18 cellular contexts compared by ENCODE assay signal in genomic region chr14:67267929-67268328, GRCh38. TPM values are rescaled to one million over a fixed set of nuclear protein-coding genes. Genes with fewer than 3 reads are reported as not detected.
DNase-seq lines count a peak whose midpoint lies in the region; FAIRE-seq and TF ChIP-seq lines count a peak whose summit lies in the region.
"Had no signal": no experiment of that assay in that cellular context is flagged by ENCODE, and none has a peak within 500 bp of the region (broad histone marks: within the 10 kb centered on the region; RNA-seq: fewer than 3 reads in every experiment).

No MANE protein-coding gene starts in this region.

- peak overlapping the region; percentile 4 for H3K27ac ChIP-seq in keratinocyte (ENCODE audit: control insufficient read depth, insufficient read depth, low read length)
- peak overlapping the region in 3 of 4 donors; percentile 66 to 72 (median 70) for H3K27ac ChIP-seq in sigmoid colon
- H3K27ac ChIP-seq: lower lobe of right lung, PC-9 had no signal

- H3K4me1 Mint-ChIP-seq in HFFc6 (ENCODE audit: low read depth) (peaks cover 68% of the 10 kb centered on the region), brain (peaks cover 59% of the 10 kb centered on the region)
- H3K4me1 Mint-ChIP-seq in activated naive CD4-positive, alpha-beta T cell treated with anti-CD3 and anti-CD28 coated beads, Interleukin-2, amount 10 ng/mL, durations not matched to agents 7 days and 5 days, result peaks cover 7% of the 10 kb centered on the region

- CTCF ChIA-PET in activated naive CD4-positive, alpha-beta T cell treated with anti-CD3 and anti-CD28 coated beads, Interleukin-2, amount 10 ng/mL, durations not matched to agents 7 days and 5 days (lab: Charles Lee), result no interaction called here

- no peak overlapping the region for H3K9ac ChIP-seq in keratinocyte (ENCODE audit: control insufficient read depth, extremely low read depth, insufficient read depth, low read length)

- H3K9me3 ChIP-seq in keratinocyte (ENCODE audit: control insufficient read depth, low read depth, low read length), result no peaks in the 10 kb centered on the region
- H3K9me3 ChIP-seq in sigmoid colon, result no peaks in the 10 kb centered on the region
- H3K9me3 ChIP-seq: lower lobe of right lung had no signal

- intact Hi-C loops in sigmoid colon (cut with DNase I), result no loop called here

- H3K4me1 ChIP-seq in keratinocyte (ENCODE audit: control insufficient read depth, extremely low read depth, insufficient read depth, low read length), result peaks cover 13% of the 10 kb centered on the region
- peaks cover 0 to 75% (median 64%) of the 10 kb centered on the region in 4 donors for H3K4me1 ChIP-seq in sigmoid colon

- H3K36me3 ChIP-seq in keratinocyte (ENCODE audit: control insufficient read depth in 2 of 2, extremely low read depth in 1 of 2, insufficient read depth in 2 of 2, low read length in 2 of 2) (peaks cover 0 to 4% of the 10 kb centered on the region in 2 experiments), sigmoid colon (no peaks in the 10 kb centered on the region)

- DNase-seq in HFFc6 (no peak), keratinocyte (ENCODE audit: low read depth, low spot score) (no peak), sigmoid colon (no peak), HT-29 (ENCODE audit: low spot score) (no peak), NCI-H2081 (lab: John Stamatoyannopoulos, UW) (no peak)
- no peak for DNase-seq in activated naive CD4-positive, alpha-beta T cell treated with anti-CD3 and anti-CD28 coated beads, Interleukin-2, amount 10 ng/mL, durations not matched to agents 7 days and 5 days
- DNase-seq in stimulated activated CD4-positive, alpha-beta T cell treated with anti-CD3 and anti-CD28 coated beads, Interleukin-4, amount 100 ng/mL, for 4 hours, result no peak
- DNase-seq: activated CD4-positive, alpha-beta T cell treated with anti-CD3 and anti-CD28 coated beads for 36 hours; activated T-cell treated with anti-CD3 and anti-CD28 coated beads, Interleukin-2, amount 50 U/mL, for 24 hours; CD4-positive, alpha-beta T cell; effector memory CD4-positive, alpha-beta T cell; lower lobe of right lung; NCI-H510A treated with DMSO at 0.1 percent for 48 hours; PC-9; T-cell had no signal

- no peak for TF ChIP-seq EP300 in sigmoid colon (IDR thresholded peaks at IDR 0.05)

- no peaks in the 10 kb centered on the region for H4K20me1 ChIP-seq in keratinocyte (ENCODE audit: control insufficient read depth, extremely low read depth, insufficient read depth, low read length)

- no peak for TF ChIP-seq CTCF in HFFc6 (IDR thresholded peaks at IDR 0.05)
- TF ChIP-seq CTCF in brain (conservative IDR thresholded peaks at IDR 0.05), result no peak
- no peak for TF ChIP-seq CTCF in keratinocyte (optimal IDR thresholded peaks at IDR 0.05 in 1 of 3, IDR thresholded peaks at IDR 0.05 in 1 of 3, conservative IDR thresholded peaks at IDR 0.05 in 1 of 3; ENCODE audit: extremely low read depth in 1 of 3, insufficient read depth in 2 of 3, low read length in 3 of 3)
- TF ChIP-seq CTCF in sigmoid colon (IDR thresholded peaks at IDR 0.05), result no peak

- no peaks in the 10 kb centered on the region for H3K9me1 ChIP-seq in keratinocyte (ENCODE audit: control insufficient read depth, extremely low read depth, insufficient read depth, low read length)

- H3K79me2 ChIP-seq in keratinocyte (ENCODE audit: control insufficient read depth, insufficient read depth, low read length), result peaks cover 69% of the 10 kb centered on the region

- TF ChIP-seq POLR2A in sigmoid colon (IDR thresholded peaks at IDR 0.05), result no peak

- H3K4me2 ChIP-seq in keratinocyte (ENCODE audit: control insufficient read depth, extremely low read depth, insufficient read depth, low read depth, low read length), result peak overlapping the region; percentile 76
- H3K4me2 ChIP-seq: PC-9 had no signal

- H3K27me3 Mint-ChIP-seq in HFFc6 (ENCODE audit: insufficient read depth) (no peaks in the 10 kb centered on the region), brain (no peaks in the 10 kb centered on the region)
- no peaks in the 10 kb centered on the region for H3K27me3 Mint-ChIP-seq in activated naive CD4-positive, alpha-beta T cell treated with anti-CD3 and anti-CD28 coated beads, Interleukin-2, amount 10 ng/mL, durations not matched to agents 7 days and 5 days
- H3K27me3 Mint-ChIP-seq: activated CD4-positive, alpha-beta T cell treated with anti-CD3 and anti-CD28 coated beads for 36 hours; activated T-cell treated with anti-CD3 and anti-CD28 coated beads, Interleukin-2, amount 50 U/mL, for 24 hours; CD4-positive, alpha-beta T cell; stimulated activated naive CD8-positive, alpha-beta T cell treated with anti-CD3 and anti-CD28 coated beads, Interleukin-15, Interleukin-2, amounts not matched to agents 100 ng/mL and 50 ng/mL, for 24 hours; T-cell had no signal

- H3K27me3 ChIP-seq in keratinocyte (ENCODE audit: control insufficient read depth, extremely low read depth, insufficient read depth, low read length) (no peaks in the 10 kb centered on the region), sigmoid colon (no peaks in the 10 kb centered on the region)

- no peak overlapping the region for H2AFZ ChIP-seq in keratinocyte (ENCODE audit: control insufficient read depth, low read length)
- H2AFZ ChIP-seq: PC-9 had no signal

- 81 to 89% methylated on average over 2 of the region's 2 CpGs for WGBS in sigmoid colon, 2 donors

- peaks cover 28% of the 10 kb centered on the region for H3K36me3 Mint-ChIP-seq in HFFc6 (ENCODE audit: low read depth)
- H3K36me3 Mint-ChIP-seq in brain, result peaks cover 18% of the 10 kb centered on the region
- peaks cover 5% of the 10 kb centered on the region for H3K36me3 Mint-ChIP-seq in activated naive CD4-positive, alpha-beta T cell treated with anti-CD3 and anti-CD28 coated beads, Interleukin-2, amount 10 ng/mL, durations not matched to agents 7 days and 5 days

- dilution Hi-C loops in keratinocyte (cut with MboI; ENCODE audit: extremely low pct_ligation_motif_present, low sequenced_read_pairs), result no loop called here

- H3K4me3 Mint-ChIP-seq in HFFc6, result no peak overlapping the region
- peak overlapping the region; percentile 61 to 84 (median 80) for H3K4me3 Mint-ChIP-seq in brain
- H3K4me3 Mint-ChIP-seq in activated naive CD4-positive, alpha-beta T cell treated with anti-CD3 and anti-CD28 coated beads, Interleukin-2, amount 10 ng/mL, durations not matched to agents 7 days and 5 days, result no peak overlapping the region
- H3K4me3 Mint-ChIP-seq: activated CD4-positive, alpha-beta T cell treated with anti-CD3 and anti-CD28 coated beads for 36 hours; activated T-cell treated with anti-CD3 and anti-CD28 coated beads, Interleukin-2, amount 50 U/mL, for 24 hours; CD4-positive, alpha-beta T cell; stimulated activated naive CD8-positive, alpha-beta T cell treated with anti-CD3 and anti-CD28 coated beads, Interleukin-15, Interleukin-2, amounts not matched to agents 100 ng/mL and 50 ng/mL, for 24 hours; T-cell had no signal

- H3K9me3 Mint-ChIP-seq in HFFc6 (peaks cover 4% of the 10 kb centered on the region; the same call in 1 of the 2 replicates), brain (no peaks in the 10 kb centered on the region)
- H3K9me3 Mint-ChIP-seq in activated naive CD4-positive, alpha-beta T cell treated with anti-CD3 and anti-CD28 coated beads, Interleukin-2, amount 10 ng/mL, durations not matched to agents 7 days and 5 days, result no peaks in the 10 kb centered on the region
- H3K9me3 Mint-ChIP-seq: activated T-cell treated with anti-CD3 and anti-CD28 coated beads, Interleukin-2, amount 50 U/mL, for 24 hours; CD4-positive, alpha-beta T cell; stimulated activated naive CD8-positive, alpha-beta T cell treated with anti-CD3 and anti-CD28 coated beads, Interleukin-15, Interleukin-2, amounts not matched to agents 100 ng/mL and 50 ng/mL, for 24 hours; T-cell had no signal

- FAIRE-seq in keratinocyte (lab: Jason Lieb, UNC), result no peak
- FAIRE-seq: HepG2 had no signal

- H3K27ac Mint-ChIP-seq in HFFc6 (peak overlapping the region; percentile 85), brain (peak overlapping the region; percentile 76 to 95 (median 94))
- H3K27ac Mint-ChIP-seq in activated naive CD4-positive, alpha-beta T cell treated with anti-CD3 and anti-CD28 coated beads, Interleukin-2, amount 10 ng/mL, durations not matched to agents 7 days and 5 days, result no peak overlapping the region
- H3K27ac Mint-ChIP-seq: activated CD4-positive, alpha-beta T cell treated with anti-CD3 and anti-CD28 coated beads for 36 hours; activated T-cell treated with anti-CD3 and anti-CD28 coated beads, Interleukin-2, amount 50 U/mL, for 24 hours; CD4-positive, alpha-beta T cell; stimulated activated naive CD8-positive, alpha-beta T cell treated with anti-CD3 and anti-CD28 coated beads, Interleukin-15, Interleukin-2, amounts not matched to agents 100 ng/mL and 50 ng/mL, for 24 hours; T-cell had no signal

- H3K4me3 ChIP-seq in keratinocyte (ENCODE audit: control insufficient read depth in 2 of 3, extremely low read depth in 1 of 3, insufficient read depth in 2 of 3, low read depth in 1 of 3, low read length in 3 of 3) (peak overlapping the region in 2 of 3 experiments; percentile 61 to 64), sigmoid colon (peak overlapping the region in 3 of 4 donors; percentile 15 to 35 (median 18))
- H3K4me3 ChIP-seq: lower lobe of right lung, PC-9 had no signal

RNA-seq across cellular contexts. Expression of gene PALS1, which starts 26.7 kb away (rescaled TPM):
- total RNA-seq in HFFc6 (2021; fragmentation: NEBNext Ultra II Directional; extraction: Animal tissue kit (Norgen Biotek cat#: 25700)), result 10 to 100 TPM; 41.9 to 52.7 (median 45.9) TPM
- 10.3 TPM for polyA plus RNA-seq in brain (ENCODE audit: insufficient read depth, low read depth, low replicate concordance)
- 13.2 to 24.9 TPM (median 22.8 TPM) in 3 replicates for polyA plus RNA-seq in keratinocyte
- polyA plus RNA-seq in keratinocyte (2011; ENCODE audit: low read depth), result 11.7 TPM
- polyA plus RNA-seq in keratinocyte (2011; cell fraction: cytosol; rRNA removed), result 10.8 and 21.2 TPM in 2 replicates
- 17.9 and 27.2 TPM in 2 replicates for polyA plus RNA-seq in keratinocyte (2011; cell fraction: nucleus; rRNA removed)
- 11.7 and 22.9 TPM in 2 replicates for polyA plus RNA-seq in keratinocyte (2012; ENCODE audit: low replicate concordance)
- 6.3 to 37.8 TPM (median 12.7 TPM) in 3 replicates for polyA minus RNA-seq in keratinocyte
- polyA minus RNA-seq in keratinocyte (2011; cell fraction: cytosol; rRNA and poly(A)+ RNA removed), result 14.4 TPM
- polyA minus RNA-seq in keratinocyte (2011; cell fraction: nucleus; rRNA and poly(A)+ RNA removed), result 19.7 and 39.2 TPM in 2 replicates
- total RNA-seq in sigmoid colon, result 10 to 100 TPM; 20.2 to 29.4 (median 23.0) TPM
- 10 to 100 TPM; 10.8 to 35.8 (median 19.8) TPM for polyA plus RNA-seq in sigmoid colon
- 4.7 and 8.3 TPM in 2 replicates for total RNA-seq in HT-29 (2014; rRNA removed; shearing (Covaris generic))

Comparison
In these comparisons a context has a peak if more than half of its experiments do, and no peak if none do; other contexts are left out.
1. H3K4me3 Mint-ChIP-seq: peak in brain (5 of 5); none in HFFc6 (single experiment) and activated naive CD4-positive, alpha-beta T cell treated with anti-CD3 and anti-CD28 coated beads, Interleukin-2, amount 10 ng/mL, durations not matched to agents 7 days and 5 days (single experiment).